In the genomic region with DNA sequence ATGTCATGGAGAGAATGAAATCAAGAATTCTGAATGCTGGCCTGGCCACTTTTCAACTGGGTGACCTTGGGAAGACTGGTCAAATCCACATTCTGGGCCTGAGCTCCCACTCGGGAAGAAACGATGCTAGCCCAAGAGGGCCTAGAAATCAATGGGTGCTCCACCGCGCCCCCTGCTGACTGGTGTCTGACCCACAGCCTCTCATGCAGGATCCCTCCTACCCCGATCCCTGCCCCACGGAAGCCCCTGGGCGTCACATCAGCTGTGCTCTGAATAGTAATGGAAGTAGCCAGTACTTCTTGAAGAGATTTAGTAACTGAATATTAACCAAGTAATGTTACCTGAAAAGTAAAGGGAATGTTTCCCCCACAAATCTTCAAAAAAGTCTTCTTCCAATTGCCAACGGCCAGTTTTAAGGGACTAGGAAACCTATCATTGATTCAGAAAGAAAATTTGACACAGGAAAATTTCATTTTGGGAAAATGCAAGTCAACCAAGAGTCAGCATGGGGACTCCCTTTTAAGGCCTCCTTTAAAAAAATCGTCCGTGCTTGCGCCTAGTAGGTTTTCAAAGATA, we compare ENCODE assay signal across 8 cellular contexts. TPM values are rescaled to one million over a fixed set of nuclear protein-coding genes. Genes with fewer than 3 reads are reported as not detected.
DNase-seq lines count a peak whose midpoint lies in the region; ATAC-seq and TF ChIP-seq lines count a peak whose summit lies in the region.

No MANE protein-coding gene starts in this region.

- no peak overlapping the region for H3K4me3 Mint-ChIP-seq in naive thymus-derived CD8-positive, alpha-beta T cell

- no peak overlapping the region for H3K4ac ChIP-seq in mesenchymal stem cell (ENCODE audit: low read depth in 1 of 2, low read length in 2 of 2)

- no peak overlapping the region for H2AK5ac ChIP-seq in mesenchymal stem cell (ENCODE audit: low read length, severe bottlenecking)

- H3K18ac ChIP-seq in mesenchymal stem cell (ENCODE audit: low read depth in 1 of 2, low read length in 2 of 2): no peak overlapping the region

- DNase-seq in DND-41 (peak; percentile 25), OCI-M1 (lab: John Stamatoyannopoulos, UW) (peak; percentile 65), fibroblast of pulmonary artery (ENCODE audit: low read depth) (no peak), tibial artery (no peak), mesenchymal stem cell (no peak), NCI-H526 (lab: John Stamatoyannopoulos, UW) (no peak)
- no peak for DNase-seq in naive thymus-derived CD8-positive, alpha-beta T cell

- no peak overlapping the region for H2BK12ac ChIP-seq in mesenchymal stem cell (ENCODE audit: low read length in 2 of 2)

- no peak overlapping the region for H2BK120ac ChIP-seq in mesenchymal stem cell (ENCODE audit: low read depth, low read length)

- H3K14ac ChIP-seq in mesenchymal stem cell (ENCODE audit: low read length in 2 of 2): no peak overlapping the region

- no peaks in the 10 kb centered on the region for H3K9me3 Mint-ChIP-seq in naive thymus-derived CD8-positive, alpha-beta T cell

- no peak overlapping the region for H3K9ac ChIP-seq in DND-41 (ENCODE audit: low read depth, low read length)
- no peak overlapping the region for H3K9ac ChIP-seq in mesenchymal stem cell (ENCODE audit: low read length)

- no peak overlapping the region for H3K23ac ChIP-seq in mesenchymal stem cell (ENCODE audit: low read length in 2 of 2)

- no peak overlapping the region for H2BK5ac ChIP-seq in mesenchymal stem cell (ENCODE audit: low read depth, low read length, poor library complexity, severe bottlenecking)

- no peaks in the 10 kb centered on the region for H3K4me1 ChIP-seq in DND-41 (ENCODE audit: insufficient read depth, low read length)
- peaks cover 0 to 18% (median 5%) of the 10 kb centered on the region in 4 donors for H3K4me1 ChIP-seq in tibial artery
- peaks cover 9% of the 10 kb centered on the region for H3K4me1 ChIP-seq in mesenchymal stem cell (ENCODE audit: control insufficient read depth, insufficient read depth, low read depth, low read length)

- H4K8ac ChIP-seq in mesenchymal stem cell (ENCODE audit: low read length): no peak overlapping the region

- intact Hi-C loops in tibial artery (cut with DNase I; ENCODE audit: low total_unique reads): loop anchor here (10.0 kb wide), 1 partner anchor 635 kb away; no protein-coding TSS in a partner anchor

- H3K4me3 ChIP-seq in DND-41 (ENCODE audit: low read depth in 1 of 2, low read length in 2 of 2) (no peak overlapping the region), fibroblast of pulmonary artery (replicated peaks; ENCODE audit: low read depth, low read length) (no peak overlapping the region), tibial artery (no peak overlapping the region), mesenchymal stem cell (ENCODE audit: insufficient read depth in 1 of 2, low read depth in 1 of 2, low read length in 2 of 2) (no peak overlapping the region)

- H3K36me3 Mint-ChIP-seq in naive thymus-derived CD8-positive, alpha-beta T cell: peaks cover 0 to 4% (median under 1%) of the 10 kb centered on the region in 3 donors

- peak overlapping the region in 1 of 10 donors; percentile 69 for H3K27ac Mint-ChIP-seq in naive thymus-derived CD8-positive, alpha-beta T cell

- no peaks in the 10 kb centered on the region for H3K27me3 Mint-ChIP-seq in naive thymus-derived CD8-positive, alpha-beta T cell

- H4K20me1 ChIP-seq in DND-41 (ENCODE audit: insufficient read depth, low read length): no peaks in the 10 kb centered on the region

- no peak overlapping the region for H3K4me2 ChIP-seq in DND-41 (ENCODE audit: insufficient read depth, low read length)
- H3K4me2 ChIP-seq in mesenchymal stem cell (ENCODE audit: low read length, poor library complexity, severe bottlenecking): no peak overlapping the region

- H3K9me3 ChIP-seq in DND-41 (ENCODE audit: insufficient read depth, low read length, severe bottlenecking) (no peaks in the 10 kb centered on the region), tibial artery (no peaks in the 10 kb centered on the region), mesenchymal stem cell (ENCODE audit: control insufficient read depth, low read length) (no peaks in the 10 kb centered on the region)

- ATAC-seq in DND-41 (ENCODE audit: insufficient read depth, low read depth): peak; percentile 40; the same call in 1 of the 3 replicates
- no peak for ATAC-seq in naive thymus-derived CD8-positive, alpha-beta T cell

- no peaks in the 10 kb centered on the region for H3K79me2 ChIP-seq in DND-41 (ENCODE audit: insufficient read depth, low read length)

- no peak overlapping the region for H4K91ac ChIP-seq in mesenchymal stem cell (ENCODE audit: low read length)

- H3K79me1 ChIP-seq in mesenchymal stem cell (replicated peaks; ENCODE audit: low read length, poor library complexity, severe bottlenecking): no peaks in the 10 kb centered on the region

- H3K27me3 ChIP-seq in DND-41 (ENCODE audit: insufficient read depth, low read length, poor library complexity) (no peaks in the 10 kb centered on the region), tibial artery (no peaks in the 10 kb centered on the region), mesenchymal stem cell (ENCODE audit: control insufficient read depth in 1 of 2, insufficient read depth in 1 of 2, low read length in 2 of 2) (no peaks in the 10 kb centered on the region)

- TF ChIP-seq CTCF in 22Rv1 (IDR thresholded peaks at IDR 0.05): peak; percentile 83
- peak; percentile 47 for TF ChIP-seq CTCF in DND-41 (IDR thresholded peaks at IDR 0.05; ENCODE audit: borderline replicate concordance, extremely low read depth, low read length, poor library complexity, severe bottlenecking)
- TF ChIP-seq CTCF in fibroblast of pulmonary artery (IDR thresholded peaks at IDR 0.05; ENCODE audit: low read length, missing control alignments): peak; percentile 54
- peak in 1 of 2 experiments; percentile 11 for TF ChIP-seq CTCF in tibial artery (IDR thresholded peaks at IDR 0.05)

- H3K36me3 ChIP-seq in DND-41 (ENCODE audit: insufficient read depth, low read length) (no peaks in the 10 kb centered on the region), tibial artery (peaks cover 0 to 11% (median 0%) of the 10 kb centered on the region in 3 donors), mesenchymal stem cell (ENCODE audit: control insufficient read depth in 1 of 2, insufficient read depth in 2 of 2, low read depth in 1 of 2, low read length in 2 of 2) (no peaks in the 10 kb centered on the region)

- POLR2A ChIA-PET in naive thymus-derived CD8-positive, alpha-beta T cell (lab: Charles Lee): no interaction called here

- no peak overlapping the region for H2BK15ac ChIP-seq in mesenchymal stem cell (ENCODE audit: low read depth, poor library complexity, severe bottlenecking)

- peaks cover 0 to under 1% (median 0%) of the 10 kb centered on the region in 4 donors for H3K4me1 Mint-ChIP-seq in naive thymus-derived CD8-positive, alpha-beta T cell

- H3K27ac ChIP-seq in 22Rv1 (no peak overlapping the region), DND-41 (ENCODE audit: low read length) (no peak overlapping the region), tibial artery (no peak overlapping the region), mesenchymal stem cell (ENCODE audit: low read length, poor library complexity, severe bottlenecking) (no peak overlapping the region)

- H2AFZ ChIP-seq in DND-41 (ENCODE audit: low read depth, low read length) (no peak overlapping the region), mesenchymal stem cell (ENCODE audit: low read depth, low read length) (no peak overlapping the region)

- 80% methylated on average over 11 of the region's 11 CpGs for WGBS in mesenchymal stem cell

RNA-seq across cellular contexts. Expression of a gene that starts 43.9 kb away (rescaled TPM):
- under 1 TPM; 0.18 to 0.25 TPM for total RNA-seq in naive thymus-derived CD8-positive, alpha-beta T cell
- polyA plus RNA-seq in naive thymus-derived CD8-positive, alpha-beta T cell: under 1 TPM in 1 of 3 donors, not detected in 2; 0.08 TPM
- polyA plus RNA-seq in mesenchymal stem cell (2013, experiment 1 of 2): 0.11 TPM
- polyA plus RNA-seq in mesenchymal stem cell (2013, experiment 2 of 2): 0.10 TPM

Comparison
In these comparisons a context has a peak if more than half of its experiments do, and no peak if none do; other contexts are left out.
1. DNase-seq: peak in DND-41 (single experiment) and OCI-M1 (single experiment); none in fibroblast of pulmonary artery (single experiment), naive thymus-derived CD8-positive, alpha-beta T cell (0 of 10), tibial artery (0 of 2), mesenchymal stem cell (single experiment) and NCI-H526 (0 of 2).